Comparison of ENCODE assay signal across 1 cellular context in the genomic region with DNA sequence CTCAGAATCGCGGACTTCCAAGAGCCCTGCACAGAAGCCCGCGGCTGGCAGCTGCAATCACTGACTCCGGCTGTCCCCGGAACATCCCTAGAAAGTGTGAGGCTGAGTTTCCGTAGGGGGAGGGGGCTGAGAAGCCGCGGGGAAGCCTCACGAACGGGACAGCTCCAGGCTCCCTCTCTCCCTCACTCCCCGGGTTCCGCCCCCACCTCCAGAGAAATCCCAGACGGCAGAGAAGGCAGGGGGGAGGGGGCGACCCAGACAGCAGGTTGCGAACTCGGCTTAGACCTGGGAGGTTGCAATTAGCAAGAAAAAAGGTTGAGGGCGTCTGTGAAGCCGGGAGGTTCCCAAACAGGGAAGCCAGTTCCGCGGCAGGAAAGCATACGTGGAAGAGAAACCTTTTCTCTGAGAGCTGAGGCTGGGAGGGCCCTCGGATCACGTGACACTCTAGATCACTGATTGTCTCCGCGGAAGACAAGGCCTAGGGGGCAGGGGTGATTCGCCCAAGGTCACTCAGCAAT.
A peak's percentile ranks its signal among the peaks of the same experiment; 100 is the strongest.
TF ChIP-seq lines count a peak whose summit lies in the region.

No MANE protein-coding gene starts in this region.

TF ChIP-seq in WTC11, 78 proteins besides CTCF, POLR2A, EP300 and RAD21 (continued from another document and continues in another):
- TF ChIP-seq ETV6 (CRISPR knock-in tag; IDR thresholded peaks at IDR 0.05) (peak; percentile 64; the same call in 1 of the 2 replicates), KAT7 (CRISPR knock-in tag; IDR thresholded peaks at IDR 0.05; ENCODE audit: borderline replicate concordance) (no peak), TP53 (CRISPR knock-in tag; IDR thresholded peaks at IDR 0.05) (no peak), PRDM15 (CRISPR knock-in tag; IDR thresholded peaks at IDR 0.05) (peak; percentile 43), IRF1 (CRISPR knock-in tag; IDR thresholded peaks at IDR 0.05) (no peak), FOXP1 (CRISPR knock-in tag; IDR thresholded peaks at IDR 0.05; ENCODE audit: borderline replicate concordance) (no peak), SP1 (CRISPR knock-in tag; conservative IDR thresholded peaks at IDR 0.05) (no peak), FOXP4 (CRISPR knock-in tag; IDR thresholded peaks at IDR 0.05) (no peak), ZNF219 (CRISPR knock-in tag; IDR thresholded peaks at IDR 0.05; ENCODE audit: borderline replicate concordance) (no peak), USF2 (CRISPR knock-in tag; IDR thresholded peaks at IDR 0.05) (peak; percentile 94), EMX1 (CRISPR knock-in tag; IDR thresholded peaks at IDR 0.05) (no peak), GRHL2 (CRISPR knock-in tag; IDR thresholded peaks at IDR 0.05; ENCODE audit: insufficient replicate concordance, severe bottlenecking) (no peak), FOXK1 (CRISPR knock-in tag; IDR thresholded peaks at IDR 0.05) (no peak), SMAD4 (CRISPR knock-in tag; IDR thresholded peaks at IDR 0.05) (peak; percentile 44; the same call in 1 of the 2 replicates), NFE2L1 (CRISPR knock-in tag; IDR thresholded peaks at IDR 0.05) (no peak), TEAD1 (CRISPR knock-in tag; IDR thresholded peaks at IDR 0.05) (0 out of 2 replicates have a peak, but pooled peaks have one; percentile 36), NFYB (CRISPR knock-in tag; conservative IDR thresholded peaks at IDR 0.05; ENCODE audit: low read depth) (no peak), IRF2 (CRISPR knock-in tag; IDR thresholded peaks at IDR 0.05; ENCODE audit: borderline replicate concordance, low read depth) (no peak), ZNF138 (CRISPR knock-in tag; conservative IDR thresholded peaks at IDR 0.05) (no peak), NR2C2 (CRISPR knock-in tag; IDR thresholded peaks at IDR 0.05) (no peak), HMGA2 (CRISPR knock-in tag; IDR thresholded peaks at IDR 0.05) (no peak), FOXJ3 (CRISPR knock-in tag; IDR thresholded peaks at IDR 0.05; ENCODE audit: borderline replicate concordance) (no peak), ZNF232 (CRISPR knock-in tag; IDR thresholded peaks at IDR 0.05) (no peak), USF1 (CRISPR knock-in tag; IDR thresholded peaks at IDR 0.05) (peak; percentile 91), ZNF671 (CRISPR knock-in tag; IDR thresholded peaks at IDR 0.05) (no peak), NR1H2 (CRISPR knock-in tag; IDR thresholded peaks at IDR 0.05) (no peak), OVOL2 (CRISPR knock-in tag; IDR thresholded peaks at IDR 0.05; ENCODE audit: borderline replicate concordance) (no peak), SOX15 (CRISPR knock-in tag; IDR thresholded peaks at IDR 0.05) (no peak), ZSCAN18 (CRISPR knock-in tag; IDR thresholded peaks at IDR 0.05) (no peak), ZNF416 (CRISPR knock-in tag; IDR thresholded peaks at IDR 0.05) (no peak), RELA (CRISPR knock-in tag; IDR thresholded peaks at IDR 0.05; ENCODE audit: borderline replicate concordance) (no peak), STAT6 (CRISPR knock-in tag; conservative IDR thresholded peaks at IDR 0.05; ENCODE audit: low read depth) (no peak), ZBTB21 (CRISPR knock-in tag; IDR thresholded peaks at IDR 0.05; ENCODE audit: borderline replicate concordance) (no peak), NR3C1 (CRISPR knock-in tag; conservative IDR thresholded peaks at IDR 0.05; ENCODE audit: low read depth) (no peak), MXD4 (CRISPR knock-in tag; IDR thresholded peaks at IDR 0.05; ENCODE audit: borderline replicate concordance) (no peak), CREM (CRISPR knock-in tag; IDR thresholded peaks at IDR 0.05) (no peak), TEAD4 (CRISPR knock-in tag; IDR thresholded peaks at IDR 0.05) (no peak), ESRRA (CRISPR knock-in tag; IDR thresholded peaks at IDR 0.05; ENCODE audit: borderline replicate concordance) (0 out of 2 replicates have a peak, but pooled peaks have one; percentile 49), SMAD3 (CRISPR knock-in tag; IDR thresholded peaks at IDR 0.05; ENCODE audit: borderline replicate concordance) (no peak)
- TF ChIP-seq, protein P1, sequence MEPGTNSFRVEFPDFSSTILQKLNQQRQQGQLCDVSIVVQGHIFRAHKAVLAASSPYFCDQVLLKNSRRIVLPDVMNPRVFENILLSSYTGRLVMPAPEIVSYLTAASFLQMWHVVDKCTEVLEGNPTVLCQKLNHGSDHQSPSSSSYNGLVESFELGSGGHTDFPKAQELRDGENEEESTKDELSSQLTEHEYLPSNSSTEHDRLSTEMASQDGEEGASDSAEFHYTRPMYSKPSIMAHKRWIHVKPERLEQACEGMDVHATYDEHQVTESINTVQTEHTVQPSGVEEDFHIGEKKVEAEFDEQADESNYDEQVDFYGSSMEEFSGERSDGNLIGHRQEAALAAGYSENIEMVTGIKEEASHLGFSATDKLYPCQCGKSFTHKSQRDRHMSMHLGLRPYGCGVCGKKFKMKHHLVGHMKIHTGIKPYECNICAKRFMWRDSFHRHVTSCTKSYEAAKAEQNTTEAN (CRISPR knock-in tag; IDR thresholded peaks at IDR 0.05): no peak
- TF ChIP-seq, protein P2, sequence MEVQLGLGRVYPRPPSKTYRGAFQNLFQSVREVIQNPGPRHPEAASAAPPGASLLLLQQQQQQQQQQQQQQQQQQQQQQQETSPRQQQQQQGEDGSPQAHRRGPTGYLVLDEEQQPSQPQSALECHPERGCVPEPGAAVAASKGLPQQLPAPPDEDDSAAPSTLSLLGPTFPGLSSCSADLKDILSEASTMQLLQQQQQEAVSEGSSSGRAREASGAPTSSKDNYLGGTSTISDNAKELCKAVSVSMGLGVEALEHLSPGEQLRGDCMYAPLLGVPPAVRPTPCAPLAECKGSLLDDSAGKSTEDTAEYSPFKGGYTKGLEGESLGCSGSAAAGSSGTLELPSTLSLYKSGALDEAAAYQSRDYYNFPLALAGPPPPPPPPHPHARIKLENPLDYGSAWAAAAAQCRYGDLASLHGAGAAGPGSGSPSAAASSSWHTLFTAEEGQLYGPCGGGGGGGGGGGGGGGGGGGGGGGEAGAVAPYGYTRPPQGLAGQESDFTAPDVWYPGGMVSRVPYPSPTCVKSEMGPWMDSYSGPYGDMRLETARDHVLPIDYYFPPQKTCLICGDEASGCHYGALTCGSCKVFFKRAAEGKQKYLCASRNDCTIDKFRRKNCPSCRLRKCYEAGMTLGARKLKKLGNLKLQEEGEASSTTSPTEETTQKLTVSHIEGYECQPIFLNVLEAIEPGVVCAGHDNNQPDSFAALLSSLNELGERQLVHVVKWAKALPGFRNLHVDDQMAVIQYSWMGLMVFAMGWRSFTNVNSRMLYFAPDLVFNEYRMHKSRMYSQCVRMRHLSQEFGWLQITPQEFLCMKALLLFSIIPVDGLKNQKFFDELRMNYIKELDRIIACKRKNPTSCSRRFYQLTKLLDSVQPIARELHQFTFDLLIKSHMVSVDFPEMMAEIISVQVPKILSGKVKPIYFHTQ (CRISPR knock-in tag; IDR thresholded peaks at IDR 0.05): no peak
- TF ChIP-seq, protein P3, sequence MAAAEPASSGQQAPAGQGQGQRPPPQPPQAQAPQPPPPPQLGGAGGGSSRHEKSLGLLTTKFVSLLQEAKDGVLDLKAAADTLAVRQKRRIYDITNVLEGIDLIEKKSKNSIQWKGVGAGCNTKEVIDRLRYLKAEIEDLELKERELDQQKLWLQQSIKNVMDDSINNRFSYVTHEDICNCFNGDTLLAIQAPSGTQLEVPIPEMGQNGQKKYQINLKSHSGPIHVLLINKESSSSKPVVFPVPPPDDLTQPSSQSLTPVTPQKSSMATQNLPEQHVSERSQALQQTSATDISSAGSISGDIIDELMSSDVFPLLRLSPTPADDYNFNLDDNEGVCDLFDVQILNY (CRISPR knock-in tag; IDR thresholded peaks at IDR 0.05): no peak
